2 cellular contexts compared by ENCODE assay signal in the genomic region with DNA sequence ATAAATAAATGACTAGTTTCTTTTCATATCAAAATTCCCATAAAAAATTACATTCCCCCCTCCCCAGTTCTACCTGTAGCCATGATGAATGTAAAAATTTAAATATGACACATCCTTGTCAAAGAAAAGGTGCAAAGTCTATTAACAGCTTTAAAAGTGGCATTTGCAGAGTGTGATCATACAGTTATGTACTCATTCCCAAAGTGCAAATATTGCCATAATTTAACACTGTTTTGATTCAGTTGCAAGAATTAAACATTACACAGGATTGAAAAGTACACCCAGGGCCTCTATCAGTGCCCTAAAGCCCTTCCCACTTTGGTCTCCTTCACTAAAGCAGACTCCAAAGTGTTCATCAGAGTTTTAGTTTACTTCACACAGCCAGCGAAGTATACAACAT.
TF ChIP-seq lines count a peak whose summit lies in the region.

No MANE protein-coding gene starts in this region.

TF ChIP-seq in A549, 52 proteins besides CTCF, POLR2A, EP300 and RAD21:
- TF ChIP-seq MYC (IDR thresholded peaks at IDR 0.05; ENCODE audit: borderline replicate concordance, low read length) (no peak), FOSL2 (IDR thresholded peaks at IDR 0.05) (no peak), FOSL2 (CRISPR knock-in tag; IDR thresholded peaks at IDR 0.05) (no peak), PHF8 (IDR thresholded peaks at IDR 0.05; ENCODE audit: borderline replicate concordance, low read depth) (no peak), FOXS1 (CRISPR knock-in tag; IDR thresholded peaks at IDR 0.05) (no peak), ZNF302 (CRISPR knock-in tag; IDR thresholded peaks at IDR 0.05) (no peak), CHD2 (IDR thresholded peaks at IDR 0.05; ENCODE audit: low read length, partially characterized antibody) (no peak), HDAC2 (IDR thresholded peaks at IDR 0.05) (no peak), JUNB (IDR thresholded peaks at IDR 0.05) (no peak), SREBF2 (IDR thresholded peaks at IDR 0.05) (no peak), MAFK (IDR thresholded peaks at IDR 0.05; ENCODE audit: partially characterized antibody) (no peak), SMC3 (IDR thresholded peaks at IDR 0.05) (no peak), CBX8 (IDR thresholded peaks at IDR 0.05) (no peak), KDM5A (IDR thresholded peaks at IDR 0.05) (no peak), RNF2 (IDR thresholded peaks at IDR 0.05; ENCODE audit: borderline replicate concordance, low read depth) (no peak)
- TF ChIP-seq, protein P1, sequence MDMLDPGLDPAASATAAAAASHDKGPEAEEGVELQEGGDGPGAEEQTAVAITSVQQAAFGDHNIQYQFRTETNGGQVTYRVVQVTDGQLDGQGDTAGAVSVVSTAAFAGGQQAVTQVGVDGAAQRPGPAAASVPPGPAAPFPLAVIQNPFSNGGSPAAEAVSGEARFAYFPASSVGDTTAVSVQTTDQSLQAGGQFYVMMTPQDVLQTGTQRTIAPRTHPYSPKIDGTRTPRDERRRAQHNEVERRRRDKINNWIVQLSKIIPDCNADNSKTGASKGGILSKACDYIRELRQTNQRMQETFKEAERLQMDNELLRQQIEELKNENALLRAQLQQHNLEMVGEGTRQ (IDR thresholded peaks at IDR 0.05): no peak
- TF ChIP-seq, protein P2, sequence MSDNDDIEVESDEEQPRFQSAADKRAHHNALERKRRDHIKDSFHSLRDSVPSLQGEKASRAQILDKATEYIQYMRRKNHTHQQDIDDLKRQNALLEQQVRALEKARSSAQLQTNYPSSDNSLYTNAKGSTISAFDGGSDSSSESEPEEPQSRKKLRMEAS (IDR thresholded peaks at IDR 0.05): no peak
- TF ChIP-seq, protein P3, sequence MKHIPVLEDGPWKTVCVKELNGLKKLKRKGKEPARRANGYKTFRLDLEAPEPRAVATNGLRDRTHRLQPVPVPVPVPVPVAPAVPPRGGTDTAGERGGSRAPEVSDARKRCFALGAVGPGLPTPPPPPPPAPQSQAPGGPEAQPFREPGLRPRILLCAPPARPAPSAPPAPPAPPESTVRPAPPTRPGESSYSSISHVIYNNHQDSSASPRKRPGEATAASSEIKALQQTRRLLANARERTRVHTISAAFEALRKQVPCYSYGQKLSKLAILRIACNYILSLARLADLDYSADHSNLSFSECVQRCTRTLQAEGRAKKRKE (CRISPR knock-in tag; IDR thresholded peaks at IDR 0.05; ENCODE audit: low read depth): no peak

TF ChIP-seq in IMR-90, 13 proteins besides CTCF, POLR2A, EP300 and RAD21:
- TF ChIP-seq RFX5 (IDR thresholded peaks at IDR 0.05; ENCODE audit: low read depth, low read length) (no peak), RCOR1 (IDR thresholded peaks at IDR 0.05; ENCODE audit: insufficient replicate concordance, low read length) (no peak)
- TF ChIP-seq, protein P4, sequence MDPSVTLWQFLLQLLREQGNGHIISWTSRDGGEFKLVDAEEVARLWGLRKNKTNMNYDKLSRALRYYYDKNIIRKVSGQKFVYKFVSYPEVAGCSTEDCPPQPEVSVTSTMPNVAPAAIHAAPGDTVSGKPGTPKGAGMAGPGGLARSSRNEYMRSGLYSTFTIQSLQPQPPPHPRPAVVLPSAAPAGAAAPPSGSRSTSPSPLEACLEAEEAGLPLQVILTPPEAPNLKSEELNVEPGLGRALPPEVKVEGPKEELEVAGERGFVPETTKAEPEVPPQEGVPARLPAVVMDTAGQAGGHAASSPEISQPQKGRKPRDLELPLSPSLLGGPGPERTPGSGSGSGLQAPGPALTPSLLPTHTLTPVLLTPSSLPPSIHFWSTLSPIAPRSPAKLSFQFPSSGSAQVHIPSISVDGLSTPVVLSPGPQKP (IDR thresholded peaks at IDR 0.05; ENCODE audit: borderline replicate concordance, low read depth, low read length): no peak
